ENCODE assay signal across 35 cellular contexts in the genomic region with DNA sequence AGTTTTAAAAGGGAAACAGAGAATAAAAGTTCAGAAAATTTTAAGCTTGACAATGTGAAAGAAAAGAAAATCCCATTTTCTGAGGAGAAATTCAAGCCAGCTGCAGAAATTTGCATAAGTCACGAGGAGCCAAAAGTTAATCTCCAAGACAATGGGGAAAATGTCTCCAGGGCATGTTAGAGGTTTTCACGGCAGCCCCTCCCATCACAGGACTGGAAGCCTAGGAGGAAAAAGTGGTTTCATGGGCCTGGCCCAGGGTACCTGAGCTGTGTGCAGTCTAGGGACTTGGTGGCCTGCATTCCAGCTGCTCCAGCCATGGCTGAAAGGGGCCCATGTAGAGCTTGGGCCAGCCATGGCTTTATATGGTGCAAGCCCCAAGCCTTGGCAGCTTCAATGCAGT. TPM values are rescaled to one million over a fixed set of nuclear protein-coding genes. Genes with fewer than 3 reads are reported as not detected.
"Had no signal": no experiment of that assay in that cellular context is flagged by ENCODE, and none has a peak within 500 bp of the region (broad histone marks: within the 10 kb centered on the region; RNA-seq: fewer than 3 reads in every experiment).

No MANE protein-coding gene starts in this region.

- H3K27me3 Mint-ChIP-seq: dendritic cell treated with granulocyte-macrophage colony-stimulating factor and Interleukin-4, amounts not matched to agents 40 ng/mL and 50 ng/mL, for 4 days had no signal

- H3K4me3 Mint-ChIP-seq: dendritic cell treated with granulocyte-macrophage colony-stimulating factor and Interleukin-4, amounts not matched to agents 40 ng/mL and 50 ng/mL, for 4 days; effector memory CD8-positive, alpha-beta T cell; endodermal cell; immature natural killer cell; mesothelial cell of epicardium; naive B cell; naive thymus-derived CD8-positive, alpha-beta T cell had no signal

- ATAC-seq: effector memory CD8-positive, alpha-beta T cell; esophagus mucosa; gastrocnemius medialis; heart right ventricle; left colon; left lobe of liver; left ventricle myocardium superior; lower lobe of right lung; mucosa of descending colon; naive thymus-derived CD8-positive, alpha-beta T cell had no signal

- H3K27me3 ChIP-seq: colonic mucosa, esophagus squamous epithelium, gastrocnemius medialis had no signal

- H3K4me1 Mint-ChIP-seq: immature natural killer cell; mesothelial cell of epicardium; naive B cell; naive thymus-derived CD8-positive, alpha-beta T cell had no signal

- H3K36me3 ChIP-seq: colonic mucosa, esophagus squamous epithelium, gastrocnemius medialis, heart right ventricle, lower lobe of right lung had no signal

- H3K4me3 ChIP-seq: colonic mucosa, esophagus squamous epithelium, gastrocnemius medialis, heart right ventricle, lower lobe of right lung, mucosa of descending colon had no signal

- H3K9me3 Mint-ChIP-seq: effector memory CD8-positive, alpha-beta T cell had no signal

- H3K27ac ChIP-seq: colonic mucosa, epithelial cell of prostate, esophagus squamous epithelium, gastrocnemius medialis, heart right ventricle, lower lobe of right lung had no signal

- H3K9me3 ChIP-seq: colonic mucosa, esophagus squamous epithelium, gastrocnemius medialis, lower lobe of right lung, mucosa of descending colon had no signal

- DNase-seq: colonic mucosa; cortex of kidney; effector CD8-positive, alpha-beta T cell; effector memory CD8-positive, alpha-beta T cell; endodermal cell; erythroblast; esophagus squamous epithelium; foreskin fibroblast; foreskin melanocyte; gastrocnemius medialis; glutamatergic neuron; head of caudate nucleus; heart right ventricle; hippocampal formation; immature natural killer cell; islet precursor cell; kidney; kidney glomerular epithelial cell; left colon; left ventricle myocardium superior; lower lobe of right lung; mesenchymal stem cell; mucosa of descending colon; naive B cell; naive thymus-derived CD8-positive, alpha-beta T cell had no signal

- H3K4me1 ChIP-seq: colonic mucosa, esophagus squamous epithelium, gastrocnemius medialis, heart right ventricle, lower lobe of right lung had no signal

- H3K27ac Mint-ChIP-seq: dendritic cell treated with granulocyte-macrophage colony-stimulating factor and Interleukin-4, amounts not matched to agents 40 ng/mL and 50 ng/mL, for 4 days; effector memory CD8-positive, alpha-beta T cell; endodermal cell; immature natural killer cell; mesothelial cell of epicardium; naive B cell; naive thymus-derived CD8-positive, alpha-beta T cell had no signal

- H3K36me3 Mint-ChIP-seq: immature natural killer cell, mesothelial cell of epicardium had no signal

RNA-seq across cellular contexts. Expression of a gene that starts 59.6 kb away (rescaled TPM):
- total RNA-seq: dermis microvascular lymphatic vessel endothelial cell; esophagus mucosa; esophagus squamous epithelium; gastrocnemius medialis; glomerular endothelial cell; heart right ventricle; kidney; left colon; left lobe of liver; left ventricle myocardium superior; lower leg skin; lower lobe of right lung; lung microvascular endothelial cell; mesenteric fat pad; mesothelial cell of epicardium; mucosa of descending colon; naive thymus-derived CD8-positive, alpha-beta T cell had no signal
- polyA plus RNA-seq: heart right ventricle; immature natural killer cell; naive thymus-derived CD8-positive, alpha-beta T cell had no signal
